1 cellular context compared by ENCODE assay signal in the genomic region with DNA sequence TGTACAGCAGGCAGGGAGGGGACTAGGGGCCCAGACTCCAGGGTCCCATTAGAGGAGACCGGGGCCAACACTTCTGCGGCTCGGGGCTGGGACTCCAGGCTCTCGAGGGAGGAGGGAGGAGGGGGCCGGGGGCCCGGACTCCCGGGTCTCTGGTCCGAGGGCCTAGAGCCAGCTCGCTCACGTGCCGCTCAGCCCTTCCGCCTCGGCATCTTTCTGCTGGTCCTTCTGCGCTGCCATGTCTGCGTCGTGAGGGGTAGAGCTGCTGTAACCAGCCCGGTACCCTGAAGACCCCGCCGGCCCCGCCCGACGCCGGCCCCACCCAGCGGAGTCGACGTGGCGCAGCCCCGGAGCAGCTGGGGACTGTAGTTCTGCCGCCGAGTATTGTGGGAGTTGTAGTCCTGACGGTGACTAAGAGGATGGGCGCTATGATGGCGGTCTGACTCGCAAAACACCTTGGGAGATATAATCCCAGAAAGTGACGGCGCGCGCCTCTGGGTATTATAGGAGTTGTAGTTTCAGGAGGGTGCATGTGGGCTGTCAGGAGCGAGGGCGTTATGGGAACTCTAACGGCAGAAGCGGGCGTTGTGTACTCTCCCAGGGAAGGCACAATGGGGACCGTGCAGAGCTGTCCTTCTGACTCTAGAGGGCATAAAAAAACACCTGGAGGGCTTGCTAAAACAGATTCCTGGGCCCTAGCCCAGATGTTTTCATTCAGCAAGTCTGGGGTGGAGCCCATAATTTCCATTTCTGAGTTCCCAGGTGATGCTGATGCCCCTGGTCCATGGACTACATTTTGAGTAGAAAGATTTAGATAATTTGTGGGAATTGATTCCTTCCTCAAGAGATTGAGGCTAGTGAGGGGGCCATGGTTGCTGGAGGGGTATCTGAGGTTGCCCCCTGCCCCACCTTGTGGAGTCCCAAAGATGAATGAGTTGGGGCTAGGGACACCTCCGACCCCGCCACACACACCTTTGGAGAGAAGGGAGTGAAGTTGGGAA.
TF ChIP-seq lines count a peak whose summit lies in the region.

A gene with protein sequence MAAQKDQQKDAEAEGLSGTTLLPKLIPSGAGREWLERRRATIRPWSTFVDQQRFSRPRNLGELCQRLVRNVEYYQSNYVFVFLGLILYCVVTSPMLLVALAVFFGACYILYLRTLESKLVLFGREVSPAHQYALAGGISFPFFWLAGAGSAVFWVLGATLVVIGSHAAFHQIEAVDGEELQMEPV (minus strand): TSS at position 266 of the 998 bp plus-strand sequence. CDS start 29 bp downstream, at position 237.

TF ChIP-seq in SK-N-SH, 30 proteins besides CTCF, POLR2A, EP300 and RAD21 (continued from another document):
- TF ChIP-seq, protein P1, sequence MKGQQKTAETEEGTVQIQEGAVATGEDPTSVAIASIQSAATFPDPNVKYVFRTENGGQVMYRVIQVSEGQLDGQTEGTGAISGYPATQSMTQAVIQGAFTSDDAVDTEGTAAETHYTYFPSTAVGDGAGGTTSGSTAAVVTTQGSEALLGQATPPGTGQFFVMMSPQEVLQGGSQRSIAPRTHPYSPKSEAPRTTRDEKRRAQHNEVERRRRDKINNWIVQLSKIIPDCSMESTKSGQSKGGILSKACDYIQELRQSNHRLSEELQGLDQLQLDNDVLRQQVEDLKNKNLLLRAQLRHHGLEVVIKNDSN (IDR thresholded peaks at IDR 0.05; ENCODE audit: borderline replicate concordance, low read depth): no peak
- TF ChIP-seq MXI1 (IDR thresholded peaks at IDR 0.05; ENCODE audit: low read depth, low read length) (peak; percentile 76), ELF1 (IDR thresholded peaks at IDR 0.05) (peak; percentile 63), RFX5 (IDR thresholded peaks at IDR 0.05; ENCODE audit: low read length) (no peak), FOXM1 (IDR thresholded peaks at IDR 0.05; ENCODE audit: low read depth) (no peak), RCOR1 (IDR thresholded peaks at IDR 0.05; ENCODE audit: low read length) (no peak), TAF1 (IDR thresholded peaks at IDR 0.05; ENCODE audit: borderline replicate concordance, low read depth, low read length) (no peak), FOXJ3 (CRISPR knock-in tag; IDR thresholded peaks at IDR 0.05) (0 out of 2 replicates have a peak, but pooled peaks have one; percentile 26), MEF2A (IDR thresholded peaks at IDR 0.05; ENCODE audit: borderline replicate concordance, low read depth) (no peak), EZH2phosphoT487 (IDR thresholded peaks at IDR 0.05; ENCODE audit: borderline replicate concordance, low read depth) (no peak), GABPA (IDR thresholded peaks at IDR 0.05; ENCODE audit: low read depth) (peak; percentile 51)
- TF ChIP-seq, protein P2, sequence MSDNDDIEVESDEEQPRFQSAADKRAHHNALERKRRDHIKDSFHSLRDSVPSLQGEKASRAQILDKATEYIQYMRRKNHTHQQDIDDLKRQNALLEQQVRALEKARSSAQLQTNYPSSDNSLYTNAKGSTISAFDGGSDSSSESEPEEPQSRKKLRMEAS (IDR thresholded peaks at IDR 0.05; ENCODE audit: low read depth): no peak; the same call in 1 of the 2 replicates
- TF ChIP-seq, protein P3, sequence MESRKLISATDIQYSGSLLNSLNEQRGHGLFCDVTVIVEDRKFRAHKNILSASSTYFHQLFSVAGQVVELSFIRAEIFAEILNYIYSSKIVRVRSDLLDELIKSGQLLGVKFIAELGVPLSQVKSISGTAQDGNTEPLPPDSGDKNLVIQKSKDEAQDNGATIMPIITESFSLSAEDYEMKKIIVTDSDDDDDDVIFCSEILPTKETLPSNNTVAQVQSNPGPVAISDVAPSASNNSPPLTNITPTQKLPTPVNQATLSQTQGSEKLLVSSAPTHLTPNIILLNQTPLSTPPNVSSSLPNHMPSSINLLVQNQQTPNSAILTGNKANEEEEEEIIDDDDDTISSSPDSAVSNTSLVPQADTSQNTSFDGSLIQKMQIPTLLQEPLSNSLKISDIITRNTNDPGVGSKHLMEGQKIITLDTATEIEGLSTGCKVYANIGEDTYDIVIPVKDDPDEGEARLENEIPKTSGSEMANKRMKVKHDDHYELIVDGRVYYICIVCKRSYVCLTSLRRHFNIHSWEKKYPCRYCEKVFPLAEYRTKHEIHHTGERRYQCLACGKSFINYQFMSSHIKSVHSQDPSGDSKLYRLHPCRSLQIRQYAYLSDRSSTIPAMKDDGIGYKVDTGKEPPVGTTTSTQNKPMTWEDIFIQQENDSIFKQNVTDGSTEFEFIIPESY (IDR thresholded peaks at IDR 0.05; ENCODE audit: borderline replicate concordance, low read depth): 0 out of 2 replicates have a peak, but pooled peaks have one; percentile 35
- TF ChIP-seq, protein P4, sequence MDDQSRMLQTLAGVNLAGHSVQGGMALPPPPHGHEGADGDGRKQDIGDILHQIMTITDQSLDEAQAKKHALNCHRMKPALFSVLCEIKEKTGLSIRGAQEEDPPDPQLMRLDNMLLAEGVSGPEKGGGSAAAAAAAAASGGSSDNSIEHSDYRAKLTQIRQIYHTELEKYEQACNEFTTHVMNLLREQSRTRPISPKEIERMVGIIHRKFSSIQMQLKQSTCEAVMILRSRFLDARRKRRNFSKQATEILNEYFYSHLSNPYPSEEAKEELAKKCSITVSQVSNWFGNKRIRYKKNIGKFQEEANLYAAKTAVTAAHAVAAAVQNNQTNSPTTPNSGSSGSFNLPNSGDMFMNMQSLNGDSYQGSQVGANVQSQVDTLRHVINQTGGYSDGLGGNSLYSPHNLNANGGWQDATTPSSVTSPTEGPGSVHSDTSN (IDR thresholded peaks at IDR 0.05): no peak
TF ChIP-seq in SK-N-SH: peak in this region for 11.
